Comparison of ENCODE assay signal across 1 cellular context in genomic region chr17:78898947-78899346, GRCh38.
TF ChIP-seq lines count a peak whose summit lies in the region.

No MANE protein-coding gene starts in this region.

TF ChIP-seq in H1, 55 proteins besides CTCF, POLR2A, EP300 and RAD21:
- TF ChIP-seq NRF1 (IDR thresholded peaks at IDR 0.05; ENCODE audit: low read depth, low read length): no peak
